1 cellular context compared by ENCODE assay signal in genomic region chr11:62713343-62713742, GRCh38.
TF ChIP-seq lines count a peak whose summit lies in the region.

No MANE protein-coding gene starts in this region.

TF ChIP-seq in HCT116, 20 proteins besides CTCF, POLR2A, EP300 and RAD21 (continued from another document):
- TF ChIP-seq ZBTB33 (IDR thresholded peaks at IDR 0.05; ENCODE audit: extremely low read depth, insufficient replicate concordance, low read length) (no peak), ZFX (IDR thresholded peaks at IDR 0.05) (no peak), ATF3 (IDR thresholded peaks at IDR 0.05) (no peak)
